Comparison of ENCODE assay signal across 1 cellular context in the genomic region with DNA sequence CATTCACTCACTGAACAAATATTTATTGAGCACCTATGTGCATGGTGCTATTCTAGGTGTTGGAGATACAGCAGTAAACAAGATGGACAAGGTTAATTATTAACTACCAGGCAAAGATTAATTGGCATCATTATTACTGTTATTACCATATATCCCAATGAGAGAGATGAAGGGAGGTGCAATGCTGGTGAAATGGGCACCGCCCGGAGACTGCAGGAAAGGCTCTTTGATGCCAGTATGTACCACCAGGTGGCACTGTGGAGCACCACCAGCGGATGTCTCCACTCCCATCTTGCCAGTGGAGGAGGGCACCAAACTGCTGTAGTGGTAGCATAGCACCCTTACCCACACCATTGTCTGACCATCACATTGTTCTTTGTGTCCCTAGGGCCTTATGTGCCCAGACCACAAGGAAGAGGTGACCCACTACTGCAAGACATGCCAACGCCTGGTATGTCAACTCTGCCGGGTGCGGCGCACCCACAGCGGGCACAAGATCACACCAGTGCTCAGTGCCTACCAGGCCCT.
TF ChIP-seq lines count a peak whose summit lies in the region.

No MANE protein-coding gene starts in this region.

TF ChIP-seq in HepG2, 621 proteins besides CTCF, POLR2A, EP300 and RAD21 (continued from another document):
- TF ChIP-seq HMGXB4 (CRISPR knock-in tag; IDR thresholded peaks at IDR 0.05; ENCODE audit: borderline replicate concordance in 1 of 2, low read depth in 1 of 2) (peak in 1 of 2 experiments; percentile 51; a peak in 1 of 4 replicates), STAG1 (CRISPR knock-in tag; IDR thresholded peaks at IDR 0.05) (peak; percentile 62), MIER3 (CRISPR knock-in tag; IDR thresholded peaks at IDR 0.05; ENCODE audit: borderline replicate concordance) (0 out of 2 replicates have a peak, but pooled peaks have one; percentile 28), HNRNPL (IDR thresholded peaks at IDR 0.05; ENCODE audit: low read depth, low read length) (peak; percentile 87; the same call in 1 of the 2 replicates), ZNF160 (CRISPR knock-in tag; IDR thresholded peaks at IDR 0.05) (0 out of 2 replicates have a peak, but pooled peaks have one; percentile 25), ZNF558 (CRISPR knock-in tag; IDR thresholded peaks at IDR 0.05; ENCODE audit: borderline replicate concordance) (no peak), SMC3 (IDR thresholded peaks at IDR 0.05; ENCODE audit: low read length) (peak; percentile 58; the same call in 1 of the 2 replicates), GATAD2A (CRISPR knock-in tag; IDR thresholded peaks at IDR 0.05) (peak; percentile 25; the same call in 1 of the 2 replicates), ISL2 (CRISPR knock-in tag; IDR thresholded peaks at IDR 0.05) (no peak), XRCC5 (optimal IDR thresholded peaks at IDR 0.05; ENCODE audit: low read length) (peak; percentile 46), ZNF839 (CRISPR knock-in tag; IDR thresholded peaks at IDR 0.05; ENCODE audit: borderline replicate concordance) (no peak), KLF16 (CRISPR knock-in tag; IDR thresholded peaks at IDR 0.05) (0 out of 4 replicates have a peak, but pooled peaks of 1 of the 2 experiments have one; percentile 34)
- TF ChIP-seq, protein P1, sequence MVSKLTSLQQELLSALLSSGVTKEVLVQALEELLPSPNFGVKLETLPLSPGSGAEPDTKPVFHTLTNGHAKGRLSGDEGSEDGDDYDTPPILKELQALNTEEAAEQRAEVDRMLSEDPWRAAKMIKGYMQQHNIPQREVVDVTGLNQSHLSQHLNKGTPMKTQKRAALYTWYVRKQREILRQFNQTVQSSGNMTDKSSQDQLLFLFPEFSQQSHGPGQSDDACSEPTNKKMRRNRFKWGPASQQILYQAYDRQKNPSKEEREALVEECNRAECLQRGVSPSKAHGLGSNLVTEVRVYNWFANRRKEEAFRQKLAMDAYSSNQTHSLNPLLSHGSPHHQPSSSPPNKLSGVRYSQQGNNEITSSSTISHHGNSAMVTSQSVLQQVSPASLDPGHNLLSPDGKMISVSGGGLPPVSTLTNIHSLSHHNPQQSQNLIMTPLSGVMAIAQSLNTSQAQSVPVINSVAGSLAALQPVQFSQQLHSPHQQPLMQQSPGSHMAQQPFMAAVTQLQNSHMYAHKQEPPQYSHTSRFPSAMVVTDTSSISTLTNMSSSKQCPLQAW (CRISPR knock-in tag; IDR thresholded peaks at IDR 0.05), result peak; percentile 34; the same call in 1 of the 2 replicates
- TF ChIP-seq, protein P2, sequence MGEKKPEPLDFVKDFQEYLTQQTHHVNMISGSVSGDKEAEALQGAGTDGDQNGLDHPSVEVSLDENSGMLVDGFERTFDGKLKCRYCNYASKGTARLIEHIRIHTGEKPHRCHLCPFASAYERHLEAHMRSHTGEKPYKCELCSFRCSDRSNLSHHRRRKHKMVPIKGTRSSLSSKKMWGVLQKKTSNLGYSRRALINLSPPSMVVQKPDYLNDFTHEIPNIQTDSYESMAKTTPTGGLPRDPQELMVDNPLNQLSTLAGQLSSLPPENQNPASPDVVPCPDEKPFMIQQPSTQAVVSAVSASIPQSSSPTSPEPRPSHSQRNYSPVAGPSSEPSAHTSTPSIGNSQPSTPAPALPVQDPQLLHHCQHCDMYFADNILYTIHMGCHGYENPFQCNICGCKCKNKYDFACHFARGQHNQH (CRISPR knock-in tag; IDR thresholded peaks at IDR 0.05), result peak; percentile 39; the same call in 1 of the 2 replicates
